ENCODE assay signal across 23 cellular contexts in genomic region chr1:3545363-3546047, GRCh38.
A peak's percentile ranks its signal among the peaks of the same experiment; 100 is the strongest.
DNase-seq lines count a peak whose midpoint lies in the region; ATAC-seq and TF ChIP-seq lines count a peak whose summit lies in the region.
"Had no signal": no experiment of that assay in that cellular context is flagged by ENCODE, and none has a peak within 500 bp of the region (broad histone marks: within the 10 kb centered on the region; RNA-seq: fewer than 3 reads in every experiment).

No MANE protein-coding gene starts in this region.

- no peak overlapping the region for H3K4me3 ChIP-seq in endodermal cell (ENCODE audit: low read length)
- H3K4me3 ChIP-seq in right lobe of liver = no peak overlapping the region
- H3K4me3 ChIP-seq: ascending aorta; BLaER1 treated with 17β-estradiol and CSF1 and Interleukin-3, amounts not matched to agents 10 nM and 100 nM; lung had no signal

- intact Hi-C loops in right lobe of liver (cut with DNase I) = no loop called here

- H3K27ac Mint-ChIP-seq in endodermal cell = no peak overlapping the region
- H3K27ac Mint-ChIP-seq: activated CD8-positive, alpha-beta T cell treated with anti-CD3 and anti-CD28 coated beads for 36 hours; activated T-cell treated with anti-CD3 and anti-CD28 coated beads, Interleukin-2, amount 50 U/mL, for 24 hours; effector memory CD8-positive, alpha-beta T cell; naive B cell had no signal

- H3K4me3 Mint-ChIP-seq in endodermal cell = no peak overlapping the region
- H3K4me3 Mint-ChIP-seq: activated CD8-positive, alpha-beta T cell treated with anti-CD3 and anti-CD28 coated beads for 36 hours; activated T-cell treated with anti-CD3 and anti-CD28 coated beads, Interleukin-2, amount 50 U/mL, for 24 hours; effector memory CD8-positive, alpha-beta T cell; naive B cell had no signal

- H3K27ac ChIP-seq in endodermal cell (ENCODE audit: low read depth, low read length) = no peak overlapping the region
- no peak overlapping the region for H3K27ac ChIP-seq in right lobe of liver
- H3K27ac ChIP-seq: BLaER1 treated with 17β-estradiol and CSF1 and Interleukin-3, amounts not matched to agents 10 nM and 100 nM; parathyroid adenoma had no signal

- H3K9ac ChIP-seq in endodermal cell (ENCODE audit: extremely low read depth, low read length, poor library complexity, severe bottlenecking) = no peak overlapping the region
- H3K9ac ChIP-seq: BLaER1 treated with 17β-estradiol and CSF1 and Interleukin-3, amounts not matched to agents 10 nM and 100 nM; parathyroid adenoma had no signal

- TF ChIP-seq POLR2A in right lobe of liver (IDR thresholded peaks at IDR 0.05) = no peak

- no peaks in the 10 kb centered on the region for H3K9me3 Mint-ChIP-seq in endodermal cell
- H3K9me3 Mint-ChIP-seq: activated CD8-positive, alpha-beta T cell treated with anti-CD3 and anti-CD28 coated beads for 36 hours; activated T-cell treated with anti-CD3 and anti-CD28 coated beads, Interleukin-2, amount 50 U/mL, for 24 hours; effector memory CD8-positive, alpha-beta T cell; naive B cell had no signal

- 66 to 81% methylated on average over 19 to 21 of the region's 21 CpGs for WGBS in endodermal cell (ENCODE audit: insufficient coverage in 1 of 2, insufficient read length in 1 of 2), 2 experiments
- WGBS in right lobe of liver (ENCODE audit: insufficient coverage, low coverage, low lambda C conversion rate, missing lambda C conversion rate) = 47% methylated on average over 3 of the region's 21 CpGs

- no peaks in the 10 kb centered on the region for H3K27me3 ChIP-seq in endodermal cell (ENCODE audit: control insufficient read depth, insufficient read depth, low read length, poor library complexity, severe bottlenecking)
- H3K27me3 ChIP-seq in right lobe of liver = no peaks in the 10 kb centered on the region
- H3K27me3 ChIP-seq: ascending aorta; BLaER1 treated with 17β-estradiol and CSF1 and Interleukin-3, amounts not matched to agents 10 nM and 100 nM had no signal

- no peaks in the 10 kb centered on the region for H3K9me3 ChIP-seq in endodermal cell (ENCODE audit: control insufficient read depth, low read length)
- H3K9me3 ChIP-seq in right lobe of liver = no peaks in the 10 kb centered on the region
- H3K9me3 ChIP-seq: ascending aorta; BLaER1 treated with 17β-estradiol and CSF1 and Interleukin-3, amounts not matched to agents 10 nM and 100 nM had no signal

- TF ChIP-seq CTCF in endodermal cell (conservative IDR thresholded peaks at IDR 0.05) (no peak), right lobe of liver (IDR thresholded peaks at IDR 0.05) (no peak)

- H3K27me3 Mint-ChIP-seq in endodermal cell (ENCODE audit: insufficient read depth) = no peaks in the 10 kb centered on the region
- H3K27me3 Mint-ChIP-seq: activated CD8-positive, alpha-beta T cell treated with anti-CD3 and anti-CD28 coated beads for 36 hours; activated T-cell treated with anti-CD3 and anti-CD28 coated beads, Interleukin-2, amount 50 U/mL, for 24 hours; effector memory CD8-positive, alpha-beta T cell; naive B cell had no signal

- H3K36me3 ChIP-seq in endodermal cell (ENCODE audit: control insufficient read depth, insufficient read depth, low read length) (no peaks in the 10 kb centered on the region), right lobe of liver (no peaks in the 10 kb centered on the region)
- H3K36me3 ChIP-seq: ascending aorta had no signal

- H3K4me1 ChIP-seq in endodermal cell (ENCODE audit: control insufficient read depth, insufficient read depth, low read length) (no peaks in the 10 kb centered on the region), right lobe of liver (no peaks in the 10 kb centered on the region)
- H3K4me1 ChIP-seq: parathyroid adenoma had no signal

- peak; percentile 46 for DNase-seq in AG08395 (ENCODE audit: low spot score)
- peak; percentile 7 for DNase-seq in LHCN-M2 (ENCODE audit: low read depth)
- DNase-seq in endodermal cell = peak; percentile 70
- no peak for DNase-seq in right lobe of liver
- DNase-seq in NCI-H1436 treated with DMSO at 0.1 percent for 48 hours (lab: John Stamatoyannopoulos, UW) = no peak
- DNase-seq in activated CD8-positive, alpha-beta memory T cell treated with anti-CD3 and anti-CD28 coated beads, Interleukin-2, amount 50 U/mL, for 4 hours = no peak
- DNase-seq: activated CD8-positive, alpha-beta T cell treated with anti-CD3 and anti-CD28 coated beads for 36 hours; activated naive CD4-positive, alpha-beta T cell treated with anti-CD3 and anti-CD28 coated beads, Interleukin-2, amount 50 U/mL, for 16 hours; activated T-cell treated with anti-CD3 and anti-CD28 coated beads, Interleukin-2, amount 50 U/mL, for 24 hours; Calu3; effector memory CD8-positive, alpha-beta T cell; KBM-7; naive B cell; NCI-H1694; NCI-H226; T-helper 2 cell had no signal

- H3K36me3 Mint-ChIP-seq in endodermal cell (ENCODE audit: low read depth) = no peaks in the 10 kb centered on the region
- H3K36me3 Mint-ChIP-seq: naive B cell had no signal

- H3K4me1 Mint-ChIP-seq in endodermal cell = peaks cover 2% of the 10 kb centered on the region
- H3K4me1 Mint-ChIP-seq: naive B cell had no signal

- ATAC-seq in right lobe of liver = peak in 3 of 4 donors; percentile 9 to 20 (median 14)
- ATAC-seq in GM19397 (IDR thresholded peaks at IDR 0.05; ENCODE audit: unreplicated experiment) = no peak
- no peak for ATAC-seq in GM21737 (IDR thresholded peaks at IDR 0.05; ENCODE audit: unreplicated experiment)
- ATAC-seq: activated CD8-positive, alpha-beta T cell treated with anti-CD3 and anti-CD28 coated beads for 36 hours; effector memory CD8-positive, alpha-beta T cell; sciatic nerve had no signal

Comparison
In these comparisons a context has a peak if more than half of its experiments do, and no peak if none do; other contexts are left out.
1. DNase-seq: peak in AG08395 (single experiment), LHCN-M2 (single experiment) and endodermal cell (single experiment); none in right lobe of liver (0 of 3), NCI-H1436 treated with DMSO at 0.1 percent for 48 hours (single experiment) and activated CD8-positive, alpha-beta memory T cell treated with anti-CD3 and anti-CD28 coated beads, Interleukin-2, amount 50 U/mL, for 4 hours (single experiment).
2. ATAC-seq: peak in right lobe of liver (3 of 4); none in GM19397 (single experiment) and GM21737 (single experiment).